Comparison of ENCODE assay signal across 1 cellular context in genomic region chr13:35978607-35979316, GRCh38.
TF ChIP-seq lines count a peak whose summit lies in the region.

No MANE protein-coding gene starts in this region.

TF ChIP-seq in H1, 55 proteins besides CTCF, POLR2A, EP300 and RAD21 (continued from another document):
- no peak for TF ChIP-seq CHD7 (IDR thresholded peaks at IDR 0.05; ENCODE audit: insufficient replicate concordance, low read length)
- TF ChIP-seq RBBP5 (IDR thresholded peaks at IDR 0.05; ENCODE audit: borderline replicate concordance, low read depth, low read length): no peak
- TF ChIP-seq SUZ12 (IDR thresholded peaks at IDR 0.05; ENCODE audit: low read length): no peak
- TF ChIP-seq RFX5 (IDR thresholded peaks at IDR 0.05; ENCODE audit: borderline replicate concordance, low read depth, low read length): no peak
- no peak for TF ChIP-seq CTBP2 (IDR thresholded peaks at IDR 0.05; ENCODE audit: borderline replicate concordance, insufficient read depth, insufficient read length, low read length)
- TF ChIP-seq MAX (IDR thresholded peaks at IDR 0.05): no peak
- no peak for TF ChIP-seq EZH2 (IDR thresholded peaks at IDR 0.05; ENCODE audit: low read depth, low read length, severe bottlenecking)
- no peak for TF ChIP-seq SP1 (IDR thresholded peaks at IDR 0.05; ENCODE audit: low read depth, low read length)
- TF ChIP-seq TCF12 (IDR thresholded peaks at IDR 0.05; ENCODE audit: low read depth, low read length): no peak
- no peak for TF ChIP-seq ATF2 (IDR thresholded peaks at IDR 0.05; ENCODE audit: low read length)
- TF ChIP-seq TAF1 (IDR thresholded peaks at IDR 0.05; ENCODE audit: low read depth, low read length): no peak
- no peak for TF ChIP-seq GABPA (IDR thresholded peaks at IDR 0.05; ENCODE audit: borderline replicate concordance, insufficient read depth, low read length)
- no peak for TF ChIP-seq FOSL1 (IDR thresholded peaks at IDR 0.05; ENCODE audit: insufficient read depth, low read depth, low read length)
- TF ChIP-seq NANOG (IDR thresholded peaks at IDR 0.05; ENCODE audit: insufficient read depth, low read depth, low read length, poor library complexity, severe bottlenecking): no peak
- TF ChIP-seq JUN (IDR thresholded peaks at IDR 0.05; ENCODE audit: low read depth, low read length): no peak
